Comparison of ENCODE assay signal across 1 cellular context in genomic region chr11:76574879-76575278, GRCh38.
TF ChIP-seq lines count a peak whose summit lies in the region.

No MANE protein-coding gene starts in this region.

TF ChIP-seq in IMR-90, 13 proteins besides CTCF, POLR2A, EP300 and RAD21 (continued from another document):
- TF ChIP-seq ELK1 (IDR thresholded peaks at IDR 0.05; ENCODE audit: borderline replicate concordance, low read depth, low read length) (no peak), MXI1 (IDR thresholded peaks at IDR 0.05; ENCODE audit: borderline replicate concordance, low read depth, low read length) (no peak)
